In genomic region chr9:114722937-114723620, GRCh38 we compare ENCODE assay signal across 1 cellular context.
TF ChIP-seq lines count a peak whose summit lies in the region.

No MANE protein-coding gene starts in this region.

TF ChIP-seq in HepG2, 621 proteins besides CTCF, POLR2A, EP300 and RAD21 (continued from another document):
- no peak for TF ChIP-seq RERE (CRISPR knock-in tag; IDR thresholded peaks at IDR 0.05; ENCODE audit: low read depth)
- no peak for TF ChIP-seq ZNF264 (CRISPR knock-in tag; IDR thresholded peaks at IDR 0.05)
- no peak for TF ChIP-seq NBN (conservative IDR thresholded peaks at IDR 0.05)
TF ChIP-seq in HepG2: peak in this region for 0.
